14 cellular contexts compared by ENCODE assay signal in the genomic region with DNA sequence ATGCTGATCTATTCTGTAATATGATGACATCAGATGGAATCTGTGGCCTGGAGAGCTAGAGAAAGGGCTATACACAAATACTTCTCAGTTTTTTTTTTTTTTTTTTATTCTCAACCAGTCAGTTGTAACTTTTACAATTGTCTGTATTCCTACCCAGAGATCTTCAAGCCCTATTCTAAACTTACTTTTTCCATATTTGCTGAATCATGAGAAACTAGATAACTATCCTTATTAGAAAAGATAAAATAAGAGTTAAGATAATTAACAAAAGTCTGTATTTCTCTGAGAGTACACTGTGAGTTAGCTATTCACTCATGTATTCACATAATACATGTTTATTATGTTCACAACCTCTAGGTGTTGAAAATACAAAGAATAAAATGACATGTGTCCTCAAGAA.
DNase-seq lines count a peak whose midpoint lies in the region; ATAC-seq, FAIRE-seq and TF ChIP-seq lines count a peak whose summit lies in the region.
"Had no signal": no experiment of that assay in that cellular context is flagged by ENCODE, and none has a peak within 500 bp of the region (broad histone marks: within the 10 kb centered on the region; RNA-seq: fewer than 3 reads in every experiment).

No MANE protein-coding gene starts in this region.

- H4K20me1 ChIP-seq in KMS-11 (ENCODE audit: insufficient read depth) (no peaks in the 10 kb centered on the region), OCI-LY3 (ENCODE audit: insufficient read depth, low read length) (no peaks in the 10 kb centered on the region)

- H3K27me3 ChIP-seq in KMS-11 (ENCODE audit: insufficient read depth, low read depth): no peaks in the 10 kb centered on the region
- H3K27me3 ChIP-seq in OCI-LY3 (ENCODE audit: low read depth, low read length): 0 out of 2 replicates have a peak, but pooled peaks cover 4% of the 10 kb centered on the region
- no peaks in the 10 kb centered on the region for H3K27me3 ChIP-seq in endodermal cell (ENCODE audit: control insufficient read depth, insufficient read depth, low read length, poor library complexity, severe bottlenecking)
- no peaks in the 10 kb centered on the region for H3K27me3 ChIP-seq in adrenal gland
- H3K27me3 ChIP-seq: MG63, SJCRH30 had no signal

- H3K9me3 Mint-ChIP-seq in endodermal cell: no peaks in the 10 kb centered on the region

- H3K36me3 Mint-ChIP-seq in endodermal cell (ENCODE audit: low read depth): no peaks in the 10 kb centered on the region
- H3K36me3 Mint-ChIP-seq: CD4-positive, CD25-positive, alpha-beta regulatory T cell had no signal

- no peak overlapping the region for H3K4me2 ChIP-seq in A549
- H3K4me2 ChIP-seq in KMS-11: peak overlapping the region; percentile 58
- peak overlapping the region; percentile 76 for H3K4me2 ChIP-seq in OCI-LY3 (ENCODE audit: low read length)

- H3K9ac ChIP-seq in KMS-11 (no peak overlapping the region; the same call in 1 of the 2 replicates), OCI-LY3 (ENCODE audit: low read length) (no peak overlapping the region), endodermal cell (ENCODE audit: extremely low read depth, low read length, poor library complexity, severe bottlenecking) (no peak overlapping the region)

- TF ChIP-seq CTCF in A549 (IDR thresholded peaks at IDR 0.05) (no peak), KMS-11 (conservative IDR thresholded peaks at IDR 0.05; ENCODE audit: low read depth, low read length) (no peak), OCI-LY3 (IDR thresholded peaks at IDR 0.05; ENCODE audit: low read depth, low read length) (no peak), endodermal cell (conservative IDR thresholded peaks at IDR 0.05) (no peak), adrenal gland (IDR thresholded peaks at IDR 0.05) (no peak)

- intact Hi-C loops in adrenal gland (cut with DNase I): no loop called here

- ATAC-seq in A549: no peak

- TF ChIP-seq POLR2A in A549 (IDR thresholded peaks at IDR 0.05; ENCODE audit: low read length) (no peak), adrenal gland (IDR thresholded peaks at IDR 0.05) (no peak)

- FAIRE-seq in A549 (lab: Jason Lieb, UNC): no peak
- FAIRE-seq: H1, RCC 7860 had no signal

- no peak for TF ChIP-seq EP300 in A549 (IDR thresholded peaks at IDR 0.05)

- no peak overlapping the region for H3K4me3 ChIP-seq in A549
- H3K4me3 ChIP-seq in KMS-11 (IDR thresholded peaks at IDR 0.05; ENCODE audit: insufficient read depth, low read depth, low read length): no peak overlapping the region
- H3K4me3 ChIP-seq in OCI-LY3 (ENCODE audit: low read length): no peak overlapping the region
- no peak overlapping the region for H3K4me3 ChIP-seq in endodermal cell (ENCODE audit: low read length)
- H3K4me3 ChIP-seq in adrenal gland: no peak overlapping the region
- H3K4me3 ChIP-seq: MG63, SJCRH30 had no signal

- no peak for TF ChIP-seq RAD21 in A549 (conservative IDR thresholded peaks at IDR 0.05 in 1 of 2, IDR thresholded peaks at IDR 0.05 in 1 of 2)

- no peak overlapping the region for H3K27ac Mint-ChIP-seq in endodermal cell
- H3K27ac Mint-ChIP-seq: CD4-positive, CD25-positive, alpha-beta regulatory T cell had no signal

- H3K36me3 ChIP-seq in KMS-11 (ENCODE audit: insufficient read depth) (no peaks in the 10 kb centered on the region), OCI-LY3 (replicated peaks; ENCODE audit: low read depth, low read length) (no peaks in the 10 kb centered on the region), endodermal cell (ENCODE audit: control insufficient read depth, insufficient read depth, low read length) (no peaks in the 10 kb centered on the region), adrenal gland (replicated peaks in 1 of 2) (no peaks in the 10 kb centered on the region)
- H3K36me3 ChIP-seq: MG63, SJCRH30 had no signal

- H3K9me3 ChIP-seq in A549 (no peaks in the 10 kb centered on the region), OCI-LY3 (ENCODE audit: insufficient read depth, low read length) (no peaks in the 10 kb centered on the region), endodermal cell (ENCODE audit: control insufficient read depth, low read length) (no peaks in the 10 kb centered on the region), adrenal gland (replicated peaks in 1 of 3) (no peaks in the 10 kb centered on the region)
- H3K9me3 ChIP-seq: SJCRH30 had no signal

- no peak overlapping the region for H2AFZ ChIP-seq in KMS-11 (ENCODE audit: low read depth)
- H2AFZ ChIP-seq in OCI-LY3 (ENCODE audit: low read depth, low read length): no peak overlapping the region

- no peaks in the 10 kb centered on the region for H3K27me3 Mint-ChIP-seq in endodermal cell (ENCODE audit: insufficient read depth)
- H3K27me3 Mint-ChIP-seq: CD4-positive, CD25-positive, alpha-beta regulatory T cell had no signal

- peaks cover 2% of the 10 kb centered on the region for H3K4me1 Mint-ChIP-seq in endodermal cell
- H3K4me1 Mint-ChIP-seq: CD4-positive, CD25-positive, alpha-beta regulatory T cell had no signal

- H3K79me2 ChIP-seq in KMS-11 (ENCODE audit: insufficient read depth, low read depth): no peaks in the 10 kb centered on the region
- H3K79me2 ChIP-seq in OCI-LY3 (ENCODE audit: low read length): no peaks in the 10 kb centered on the region

- POLR2A ChIA-PET in A549 (lab: Yijun Ruan, JAX): no interaction called here

- no peak overlapping the region for H3K27ac ChIP-seq in A549
- peak overlapping the region; percentile 56; the same call in 1 of the 2 replicates for H3K27ac ChIP-seq in KMS-11
- H3K27ac ChIP-seq in OCI-LY3 (ENCODE audit: low read length): no peak overlapping the region
- no peak overlapping the region for H3K27ac ChIP-seq in endodermal cell (ENCODE audit: low read depth, low read length)
- no peak overlapping the region for H3K27ac ChIP-seq in adrenal gland
- H3K27ac ChIP-seq: SJCRH30 had no signal

- DNase-seq in A549 (ENCODE audit: low read depth in 1 of 2, low spot score in 1 of 2) (no peak), fibroblast of peridontal ligament (ENCODE audit: extremely low read depth) (peak; percentile 21), endodermal cell (no peak), activated gamma-delta T cell treated with Interleukin-2 at 50 U/mL for 16 hours (no peak), adrenal gland (no peak)
- DNase-seq: CD4-positive, CD25-positive, alpha-beta regulatory T cell; NCI-H2227 treated with DMSO at 0.1 percent for 48 hours; NK-92 treated with Interleukin-12 subunit alpha and Interleukin-12 subunit beta, amount 100 ng/mL, for 24 hours had no signal

- H3K4me1 ChIP-seq in A549 (no peaks in the 10 kb centered on the region), KMS-11 (ENCODE audit: low read depth, poor library complexity, severe bottlenecking) (peaks cover 47% of the 10 kb centered on the region), OCI-LY3 (ENCODE audit: low read length) (peaks cover 19% of the 10 kb centered on the region), endodermal cell (ENCODE audit: control insufficient read depth, insufficient read depth, low read length) (peaks cover 3% of the 10 kb centered on the region), adrenal gland (replicated peaks in 1 of 2) (peaks cover 0 to 3% of the 10 kb centered on the region in 2 donors)
- H3K4me1 ChIP-seq: SJCRH30 had no signal

- CTCF ChIA-PET in A549 (lab: Yijun Ruan, JAX): interaction anchor here (1.8 kb wide), 1 partner anchor 9 kb away, joined by 7 read pairs; no protein-coding TSS in a partner anchor

- no peak overlapping the region for H3K4me3 Mint-ChIP-seq in endodermal cell
- H3K4me3 Mint-ChIP-seq: CD4-positive, CD25-positive, alpha-beta regulatory T cell had no signal

TF ChIP-seq in A549, 52 proteins besides CTCF, POLR2A, EP300 and RAD21:
- no peak for TF ChIP-seq CBX8 (IDR thresholded peaks at IDR 0.05)
- peak; percentile 68 for TF ChIP-seq MAFK (IDR thresholded peaks at IDR 0.05; ENCODE audit: partially characterized antibody)
